ENCODE assay signal across 8 cellular contexts in genomic region chr1:224503161-224504118, GRCh38.
DNase-seq lines count a peak whose midpoint lies in the region; ATAC-seq and TF ChIP-seq lines count a peak whose summit lies in the region.

No MANE protein-coding gene starts in this region.

- peaks cover 37% of the 10 kb centered on the region for H3K4me1 Mint-ChIP-seq in activated CD8-positive, alpha-beta T cell treated with anti-CD3 and anti-CD28 coated beads for 36 hours (ENCODE audit: low read depth)

- TF ChIP-seq POLR2A in gastroesophageal sphincter (IDR thresholded peaks at IDR 0.05), result no peak

- H3K36me3 Mint-ChIP-seq in activated CD8-positive, alpha-beta T cell treated with anti-CD3 and anti-CD28 coated beads for 36 hours (ENCODE audit: low read depth), result no peaks in the 10 kb centered on the region

- CTCF ChIA-PET in activated CD8-positive, alpha-beta T cell treated with anti-CD3 and anti-CD28 coated beads for 36 hours (lab: Charles Lee), result interaction anchor here (0.9 to 5.6 kb wide), 2 partner anchors 11 to 45 kb away, joined by 3 to 38 read pairs; no protein-coding TSS in a partner anchor

- H2AFZ ChIP-seq in neuron (ENCODE audit: low read depth, low read length), result peak overlapping the region; percentile 69

- H3K27me3 Mint-ChIP-seq in activated CD8-positive, alpha-beta T cell treated with anti-CD3 and anti-CD28 coated beads for 36 hours, result no peaks in the 10 kb centered on the region

- peak overlapping the region; percentile 83 to 90 (median 86) for H3K27ac ChIP-seq in gastroesophageal sphincter

- H3K27me3 ChIP-seq in gastroesophageal sphincter (no peaks in the 10 kb centered on the region), neuron (ENCODE audit: insufficient read depth, low read length) (no peaks in the 10 kb centered on the region)

- no peak overlapping the region for H3K27ac Mint-ChIP-seq in activated CD8-positive, alpha-beta T cell treated with anti-CD3 and anti-CD28 coated beads for 36 hours

- DNase-seq in DMS53 treated with DMSO at 0.1 percent for 48 hours (lab: John Stamatoyannopoulos, UW; ENCODE audit: unreplicated experiment) (peak; percentile 64), NCI-H226 (peak; percentile 80)
- DNase-seq in activated CD8-positive, alpha-beta T cell treated with anti-CD3 and anti-CD28 coated beads for 36 hours, result peak; percentile 53
- DNase-seq in stimulated activated naive CD4-positive, alpha-beta T cell (lab: John Stamatoyannopoulos, UW), result no peak

- POLR2A ChIA-PET in activated CD8-positive, alpha-beta T cell treated with anti-CD3 and anti-CD28 coated beads for 36 hours (lab: Charles Lee), result interaction anchor here (1.0 kb wide), 1 partner anchor 32 kb away, joined by 3 read pairs; no protein-coding TSS in a partner anchor

- peak; percentile 94 for ATAC-seq in GM19351 (IDR thresholded peaks at IDR 0.05; ENCODE audit: unreplicated experiment)
- peak; percentile 95 for ATAC-seq in HG03342 (IDR thresholded peaks at IDR 0.05; ENCODE audit: unreplicated experiment)
- ATAC-seq in activated CD8-positive, alpha-beta T cell treated with anti-CD3 and anti-CD28 coated beads for 36 hours, result peak; percentile 74
- ATAC-seq in gastroesophageal sphincter, result peak; percentile 91

- no peaks in the 10 kb centered on the region for H3K9me3 Mint-ChIP-seq in activated CD8-positive, alpha-beta T cell treated with anti-CD3 and anti-CD28 coated beads for 36 hours

- TF ChIP-seq CTCF in activated CD8-positive, alpha-beta T cell treated with anti-CD3 and anti-CD28 coated beads for 36 hours (IDR thresholded peaks at IDR 0.05), result peak; percentile 14
- TF ChIP-seq CTCF in gastroesophageal sphincter (IDR thresholded peaks at IDR 0.05), result peak in 2 of 4 experiments; percentile 9 to 29

- 0 to 5% methylated on average over 4 to 6 of the region's 19 CpGs for WGBS in gastroesophageal sphincter (ENCODE audit: low coverage in 1 of 2), 2 donors

- TF ChIP-seq EP300 in gastroesophageal sphincter (IDR thresholded peaks at IDR 0.05), result no peak

- H3K4me3 ChIP-seq in gastroesophageal sphincter (peak overlapping the region in 1 of 2 donors; percentile 26), neuron (ENCODE audit: low read length) (peak overlapping the region; percentile 38)

- H3K4me3 Mint-ChIP-seq in activated CD8-positive, alpha-beta T cell treated with anti-CD3 and anti-CD28 coated beads for 36 hours, result no peak overlapping the region

- H3K9me3 ChIP-seq in gastroesophageal sphincter (no peaks in the 10 kb centered on the region), neuron (ENCODE audit: low read length) (no peaks in the 10 kb centered on the region)

- H3K4me1 ChIP-seq in gastroesophageal sphincter (peaks cover 12 to 63% (median 27%) of the 10 kb centered on the region in 3 donors), neuron (ENCODE audit: insufficient read depth, low read length) (peaks cover 27% of the 10 kb centered on the region)

- intact Hi-C loops in activated CD8-positive, alpha-beta T cell treated with anti-CD3 and anti-CD28 coated beads for 36 hours (cut with micrococcal nuclease), result no loop called here

- no peaks in the 10 kb centered on the region for H3K36me3 ChIP-seq in gastroesophageal sphincter
- no peaks in the 10 kb centered on the region for H3K36me3 ChIP-seq in neuron (ENCODE audit: insufficient read depth, low read length)

Comparison
In these comparisons a context has a peak if more than half of its experiments do, and no peak if none do; other contexts are left out.
1. DNase-seq: peak in DMS53 treated with DMSO at 0.1 percent for 48 hours (single experiment), NCI-H226 (single experiment) and activated CD8-positive, alpha-beta T cell treated with anti-CD3 and anti-CD28 coated beads for 36 hours (single experiment); none in stimulated activated naive CD4-positive, alpha-beta T cell (0 of 6).
2. Peak in every context shown above with its lines, with median percentiles within 50 percentile points of each other: ATAC-seq.